ENCODE assay signal across 8 cellular contexts in the genomic region with DNA sequence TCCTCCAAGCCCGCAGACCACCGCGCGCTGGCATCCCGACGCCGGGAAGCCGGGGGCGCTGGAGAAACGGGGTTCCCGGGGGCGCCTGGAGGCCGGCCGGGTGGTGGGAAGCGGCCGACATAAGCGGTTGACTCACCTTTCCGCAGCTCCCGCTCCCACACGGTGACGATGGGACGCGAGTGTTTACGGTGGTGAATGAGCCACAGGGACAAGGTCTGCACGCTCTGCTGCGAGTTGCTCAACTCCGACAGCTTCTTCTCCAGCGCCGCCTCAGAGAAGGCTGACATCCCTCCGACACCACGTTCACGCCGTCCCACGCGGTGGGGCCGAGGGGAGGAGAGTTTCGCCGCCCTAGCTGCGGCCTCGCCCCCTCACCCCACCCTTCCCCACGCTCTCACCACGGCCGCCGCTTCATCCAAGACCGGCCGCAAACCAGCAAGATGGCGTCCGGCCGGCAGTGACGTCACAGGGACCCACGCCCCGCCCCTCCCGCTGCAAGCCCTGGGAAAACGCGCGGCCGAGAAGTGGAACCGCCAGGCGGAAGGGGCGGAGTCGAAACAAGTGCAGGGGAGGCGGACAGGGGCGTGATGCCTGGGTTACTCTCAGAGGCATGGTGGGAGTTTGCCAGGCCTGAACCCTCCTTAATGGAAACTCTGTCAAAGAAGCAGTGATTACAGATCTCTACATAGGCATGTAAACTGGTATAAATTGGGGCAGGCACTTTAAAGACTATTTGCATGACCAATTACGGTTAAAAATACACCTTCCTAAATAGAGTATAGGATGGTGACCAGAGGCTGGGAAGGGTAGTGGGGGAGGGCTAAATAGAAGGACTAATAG. TPM values are rescaled to one million over a fixed set of nuclear protein-coding genes. Genes with fewer than 3 reads are reported as not detected.
DNase-seq lines count a peak whose midpoint lies in the region; FAIRE-seq and TF ChIP-seq lines count a peak whose summit lies in the region.

TSS of gene RPRD1A (minus strand) at position 442 of the 840 bp plus-strand sequence. CDS start at position 287, 155 bp downstream.

- no peak for TF ChIP-seq CTCF in HFF-Myc (IDR thresholded peaks at IDR 0.05; ENCODE audit: low read depth, low read length, missing control alignments)
- peak; percentile 50 for TF ChIP-seq CTCF in neutrophil (IDR thresholded peaks at IDR 0.05)

- H3K4me1 Mint-ChIP-seq in activated naive CD4-positive, alpha-beta T cell treated with anti-CD3 and anti-CD28 coated beads for 36 hours (ENCODE audit: low read depth), result peaks cover 34% of the 10 kb centered on the region

- peaks cover 9% of the 10 kb centered on the region for H3K36me3 Mint-ChIP-seq in activated naive CD4-positive, alpha-beta T cell treated with anti-CD3 and anti-CD28 coated beads for 36 hours (ENCODE audit: low read depth)

- H3K27ac ChIP-seq in neutrophil (peak within 1 kb of the TSS; percentile 94), substantia nigra (ENCODE audit: low read depth, low read length, poor library complexity, severe bottlenecking) (peak within 1 kb of the TSS; percentile 86)

- H3K27me3 Mint-ChIP-seq in activated naive CD4-positive, alpha-beta T cell treated with anti-CD3 and anti-CD28 coated beads for 36 hours (ENCODE audit: low read depth), result no peaks in the 10 kb centered on the region

- CTCF ChIA-PET in activated naive CD4-positive, alpha-beta T cell treated with anti-CD3 and anti-CD28 coated beads for 36 hours (lab: Charles Lee), result interaction anchor here (0.6 to 1.0 kb wide), 2 partner anchors 28 to 49 kb away, joined by 3 read pairs; no protein-coding TSS in a partner anchor

- peak; percentile 97 for DNase-seq in GM03348 (ENCODE audit: low spot score)
- DNase-seq in HFF-Myc (ENCODE audit: extremely low read depth, low read depth), result peak; percentile 69
- peak; percentile 96 for DNase-seq in NAMALWA (ENCODE audit: low spot score)
- DNase-seq in SK-N-DZ (ENCODE audit: low spot score), result peak; percentile 95
- peak; percentile 98 for DNase-seq in activated naive CD4-positive, alpha-beta T cell treated with anti-CD3 and anti-CD28 coated beads for 36 hours
- peak; percentile 94 to 96 for DNase-seq in frontal cortex (ENCODE audit: low spot score in 2 of 2)
- DNase-seq in substantia nigra (lab: John Stamatoyannopoulos, UW), result peak; percentile 58 to 99 (median 94)

- no peak for FAIRE-seq in frontal cortex (lab: Jason Lieb, UNC)

- H3K9me3 Mint-ChIP-seq in activated naive CD4-positive, alpha-beta T cell treated with anti-CD3 and anti-CD28 coated beads for 36 hours, result no peaks in the 10 kb centered on the region

- H3K4me3 Mint-ChIP-seq in activated naive CD4-positive, alpha-beta T cell treated with anti-CD3 and anti-CD28 coated beads for 36 hours, result peak within 1 kb of the TSS; percentile 90

- H3K4me1 ChIP-seq in neutrophil (ENCODE audit: control insufficient read depth in 1 of 2, insufficient read depth in 1 of 2, low read depth in 1 of 2, low read length in 1 of 2), result peaks cover 18 to 20% of the 10 kb centered on the region in 2 experiments

- H3K27ac Mint-ChIP-seq in activated naive CD4-positive, alpha-beta T cell treated with anti-CD3 and anti-CD28 coated beads for 36 hours, result peak within 1 kb of the TSS; percentile 90

- no peaks in the 10 kb centered on the region for H3K9me3 ChIP-seq in neutrophil

- H3K27me3 ChIP-seq in neutrophil, result peaks cover 6% of the 10 kb centered on the region

- H3K36me3 ChIP-seq in neutrophil, result peaks cover 5% of the 10 kb centered on the region

- H3K4me3 ChIP-seq in HFF-Myc (replicated peaks; ENCODE audit: low read depth, low read length) (peak within 1 kb of the TSS; percentile 88), neutrophil (ENCODE audit: low read depth in 1 of 2, low read length in 1 of 2) (peak within 1 kb of the TSS; percentile 88 to 95)

- intact Hi-C loops in activated naive CD4-positive, alpha-beta T cell treated with anti-CD3 and anti-CD28 coated beads for 36 hours (cut with micrococcal nuclease), result no loop called here

RNA-seq across cellular contexts. Expression of gene RPRD1A, which starts in this region (rescaled TPM):
- 101 and 103 TPM in 2 replicates for polyA plus RNA-seq in SK-N-DZ (2014; cell fraction: cytosol; rRNA removed)
- 439 and 455 TPM in 2 replicates for polyA plus RNA-seq in SK-N-DZ (2014; cell fraction: nucleus; rRNA removed)
- total RNA-seq in activated naive CD4-positive, alpha-beta T cell treated with anti-CD3 and anti-CD28 coated beads for 36 hours, result 10 to 100 TPM; 33.9 to 35.1 TPM
- 143 TPM for total RNA-seq in frontal cortex

Comparison
In these comparisons a context has a peak if more than half of its experiments do, and no peak if none do; other contexts are left out.
1. Peak in every context shown above with its lines: DNase-seq, H3K4me3 ChIP-seq and H3K27ac ChIP-seq.